ENCODE assay signal across 22 cellular contexts in genomic region chrX:24005867-24006266, GRCh38.
"Had no signal": no experiment of that assay in that cellular context is flagged by ENCODE, and none has a peak within 500 bp of the region (broad histone marks: within the 10 kb centered on the region; RNA-seq: fewer than 3 reads in every experiment).

No MANE protein-coding gene starts in this region.

- H3K27ac ChIP-seq: dorsolateral prefrontal cortex, neutrophil, psoas muscle, spleen, stomach, thoracic aorta had no signal

- H3K4me1 ChIP-seq: psoas muscle, stomach had no signal

- ATAC-seq: esophagus mucosa; left lobe of liver; mucosa of descending colon; naive thymus-derived CD8-positive, alpha-beta T cell; psoas muscle; sciatic nerve had no signal

- H3K4me3 Mint-ChIP-seq: naive thymus-derived CD8-positive, alpha-beta T cell had no signal

- H3K27me3 ChIP-seq: neutrophil, spleen, stomach had no signal

- DNase-seq: cortex of kidney; dorsolateral prefrontal cortex; effector CD8-positive, alpha-beta T cell; islet precursor cell; mammary epithelial cell; mucosa of descending colon; naive thymus-derived CD8-positive, alpha-beta T cell; psoas muscle; retina; spleen; stimulated activated CD4-positive, alpha-beta T cell treated with anti-CD3 and anti-CD28 coated beads, Interleukin-15, amount 100 ng/mL, for 24 hours; stimulated activated CD4-positive, alpha-beta T cell treated with anti-CD3 and anti-CD28 coated beads, Interleukin-1b, Interleukin-23, amount 100 ng/mL, for 48 hours; stimulated activated CD4-positive, alpha-beta T cell treated with anti-CD3 and anti-CD28 coated beads, Interleukin-4, amount 100 ng/mL, for 4 hours; stimulated activated naive CD4-positive, alpha-beta T cell; stomach; substantia nigra; trophoblast cell had no signal

- H3K4me3 ChIP-seq: dorsolateral prefrontal cortex, mucosa of descending colon, psoas muscle, spleen, stomach, thoracic aorta had no signal

- H3K9me3 ChIP-seq: mucosa of descending colon, neutrophil, psoas muscle, spleen, stomach, thoracic aorta had no signal

- H3K27me3 Mint-ChIP-seq: naive thymus-derived CD8-positive, alpha-beta T cell had no signal

- H3K9me3 Mint-ChIP-seq: naive thymus-derived CD8-positive, alpha-beta T cell had no signal
